In genomic region chr16:86442703-86443102, GRCh38 we compare ENCODE assay signal across 23 cellular contexts.
"Had no signal": no experiment of that assay in that cellular context is flagged by ENCODE, and none has a peak within 500 bp of the region (broad histone marks: within the 10 kb centered on the region; RNA-seq: fewer than 3 reads in every experiment).

No MANE protein-coding gene starts in this region.

- ATAC-seq: effector memory CD8-positive, alpha-beta T cell; left lobe of liver; pancreas; stimulated activated memory B cell treated with anti-CD40 and anti-IgM and Interleukin-4, amounts not matched to agents 10 μg/mL and 1 μg/mL and 100 μg/mL, for 72 hours; stimulated activated naive CD8-positive, alpha-beta T cell treated with anti-CD3 and anti-CD28 coated beads, Interleukin-15, Interleukin-2, amounts not matched to agents 100 U/mL and 50 U/mL, for 24 hours had no signal

- H3K4me1 Mint-ChIP-seq: memory B cell; neural crest cell; stimulated activated memory B cell treated with anti-CD40 and anti-IgM and Interleukin-4, amounts not matched to agents 10 μg/mL and 1 μg/mL and 100 μg/mL, for 72 hours had no signal

- H3K36me3 ChIP-seq: neutrophil, pancreas, right atrium auricular region, spleen, suprapubic skin, vagina had no signal

- H3K27ac ChIP-seq: neutrophil, pancreas, right atrium auricular region, skin epidermis, spleen, suprapubic skin, vagina had no signal

- H3K36me3 Mint-ChIP-seq: memory B cell; naive B cell; natural killer cell treated with Interleukin-12 subunit alpha and Interleukin-12 subunit beta and Interleukin-15 and Interleukin-18, amount 100 ng/mL, for 72 hours; stimulated activated memory B cell treated with anti-CD40 and anti-IgM and Interleukin-4, amounts not matched to agents 10 μg/mL and 1 μg/mL and 100 μg/mL, for 72 hours had no signal

- H3K9me3 ChIP-seq: neutrophil, pancreas, right atrium auricular region, suprapubic skin, vagina had no signal

- H3K4me3 ChIP-seq: lung, pancreas, right atrium auricular region, skin epidermis, spleen, suprapubic skin, vagina had no signal

- H3K27me3 ChIP-seq: pancreas, right atrium auricular region, vagina had no signal

- H3K4me3 Mint-ChIP-seq: effector memory CD8-positive, alpha-beta T cell; memory B cell; naive B cell; natural killer cell treated with Interleukin-12 subunit alpha and Interleukin-12 subunit beta and Interleukin-15 and Interleukin-18, amount 100 ng/mL, for 72 hours; neural crest cell; stimulated activated memory B cell treated with anti-CD40 and anti-IgM and Interleukin-4, amounts not matched to agents 10 μg/mL and 1 μg/mL and 100 μg/mL, for 72 hours had no signal

- H3K4me1 ChIP-seq: pancreas, right atrium auricular region had no signal

- DNase-seq: cerebellar nuclear complex; cortex of kidney; effector memory CD8-positive, alpha-beta T cell; erythroblast; foreskin melanocyte; kidney; naive B cell; pancreas; spleen; stimulated activated CD4-positive, alpha-beta T cell treated with anti-CD3 and anti-CD28 coated beads, Interleukin-4, amount 100 ng/mL, for 4 hours; stimulated activated naive CD8-positive, alpha-beta T cell treated with anti-CD3 and anti-CD28 coated beads, Interleukin-15, Interleukin-2, amounts not matched to agents 100 U/mL and 50 U/mL, for 24 hours; trophoblast cell had no signal

- H3K9me3 Mint-ChIP-seq: effector memory CD8-positive, alpha-beta T cell; memory B cell; natural killer cell treated with Interleukin-12 subunit alpha and Interleukin-12 subunit beta and Interleukin-15 and Interleukin-18, amount 100 ng/mL, for 72 hours; neural crest cell; stimulated activated memory B cell treated with anti-CD40 and anti-IgM and Interleukin-4, amounts not matched to agents 10 μg/mL and 1 μg/mL and 100 μg/mL, for 72 hours had no signal
